Comparison of ENCODE assay signal across 16 cellular contexts in genomic region chr1:241808265-241808664, GRCh38. TPM values are rescaled to one million over a fixed set of nuclear protein-coding genes. Genes with fewer than 3 reads are reported as not detected.
DNase-seq lines count a peak whose midpoint lies in the region; FAIRE-seq and TF ChIP-seq lines count a peak whose summit lies in the region.
"Had no signal": no experiment of that assay in that cellular context is flagged by ENCODE, and none has a peak within 500 bp of the region (broad histone marks: within the 10 kb centered on the region; RNA-seq: fewer than 3 reads in every experiment).

No MANE protein-coding gene starts in this region.

- no peak overlapping the region for H3K4ac ChIP-seq in mesenchymal stem cell (ENCODE audit: low read depth in 1 of 2, low read length in 2 of 2)

- H3K4me1 ChIP-seq in mesenchymal stem cell (ENCODE audit: control insufficient read depth, insufficient read depth, low read depth, low read length) = no peaks in the 10 kb centered on the region

- no peak overlapping the region for H2AK5ac ChIP-seq in mesenchymal stem cell (ENCODE audit: low read length, severe bottlenecking)

- H2BK12ac ChIP-seq in mesenchymal stem cell (ENCODE audit: low read length in 2 of 2) = no peak overlapping the region

- DNase-seq in H4 (ENCODE audit: low spot score) = peak; percentile 58
- DNase-seq in MV-4-11 (lab: John Stamatoyannopoulos, UW) = peak; percentile 79
- peak; percentile 95 for DNase-seq in choroid plexus epithelial cell (ENCODE audit: low read depth)
- DNase-seq in mesenchymal stem cell = peak; percentile 98
- DNase-seq in D721Med (ENCODE audit: insufficient read length, low spot score) = no peak
- no peak for DNase-seq in HPDE6-E6E7 (ENCODE audit: extremely low spot score)
- DNase-seq in kidney tubule cell (ENCODE audit: low spot score) = no peak
- DNase-seq: COR-L47, DMS153, HCEC 1CT, MG63, NCI-H1417, NCI-H187 treated with DMSO at 0.1 percent for 48 hours, NCI-H524, SHP77 had no signal

- WGBS in mesenchymal stem cell = 62% methylated on average over 2 of the region's 2 CpGs

- H3K4me3 ChIP-seq in choroid plexus epithelial cell (ENCODE audit: low read depth, low read length) (no peak overlapping the region), mesenchymal stem cell (ENCODE audit: insufficient read depth in 1 of 2, low read depth in 1 of 2, low read length in 2 of 2) (no peak overlapping the region)
- H3K4me3 ChIP-seq: MG63 had no signal

- no peak overlapping the region for H4K8ac ChIP-seq in mesenchymal stem cell (ENCODE audit: low read length)

- H2AFZ ChIP-seq in mesenchymal stem cell (ENCODE audit: low read depth, low read length) = no peak overlapping the region

- no peaks in the 10 kb centered on the region for H3K36me3 ChIP-seq in mesenchymal stem cell (ENCODE audit: control insufficient read depth in 1 of 2, insufficient read depth in 2 of 2, low read depth in 1 of 2, low read length in 2 of 2)
- H3K36me3 ChIP-seq: MG63 had no signal

- H3K27me3 ChIP-seq in mesenchymal stem cell (ENCODE audit: control insufficient read depth in 1 of 2, insufficient read depth in 1 of 2, low read length in 2 of 2) = no peaks in the 10 kb centered on the region
- H3K27me3 ChIP-seq: MG63 had no signal

- no peaks in the 10 kb centered on the region for H3K79me1 ChIP-seq in mesenchymal stem cell (replicated peaks; ENCODE audit: low read length, poor library complexity, severe bottlenecking)

- H2BK5ac ChIP-seq in mesenchymal stem cell (ENCODE audit: low read depth, low read length, poor library complexity, severe bottlenecking) = no peak overlapping the region

- H3K14ac ChIP-seq in mesenchymal stem cell (ENCODE audit: low read length in 2 of 2) = no peak overlapping the region

- TF ChIP-seq CTCF in choroid plexus epithelial cell (conservative IDR thresholded peaks at IDR 0.05; ENCODE audit: low read depth, low read length) (no peak), D721Med (IDR thresholded peaks at IDR 0.05; ENCODE audit: insufficient read depth, missing control alignments) (no peak)

- FAIRE-seq in D721Med (lab: Jason Lieb, UNC) = no peak
- FAIRE-seq: HepG2 had no signal

- no peak overlapping the region for H3K27ac ChIP-seq in mesenchymal stem cell (ENCODE audit: low read length, poor library complexity, severe bottlenecking)

- no peak overlapping the region for H3K4me2 ChIP-seq in mesenchymal stem cell (ENCODE audit: low read length, poor library complexity, severe bottlenecking)

- H3K9me3 ChIP-seq in mesenchymal stem cell (ENCODE audit: control insufficient read depth, low read length) = no peaks in the 10 kb centered on the region
- H3K9me3 ChIP-seq: MG63 had no signal

- H4K91ac ChIP-seq in mesenchymal stem cell (ENCODE audit: low read length) = no peak overlapping the region

- H3K18ac ChIP-seq in mesenchymal stem cell (ENCODE audit: low read depth in 1 of 2, low read length in 2 of 2) = no peak overlapping the region

- H3K23ac ChIP-seq in mesenchymal stem cell (ENCODE audit: low read length in 2 of 2) = no peak overlapping the region

- H3K9ac ChIP-seq in mesenchymal stem cell (ENCODE audit: low read length) = no peak overlapping the region

- H2BK15ac ChIP-seq in mesenchymal stem cell (ENCODE audit: low read depth, poor library complexity, severe bottlenecking) = no peak overlapping the region

- H2BK120ac ChIP-seq in mesenchymal stem cell (ENCODE audit: low read depth, low read length) = no peak overlapping the region

RNA-seq across cellular contexts. Expression of gene EXO1, which starts 39.7 kb away (rescaled TPM):
- 32.4 and 49.1 TPM in 2 replicates for total RNA-seq in H4 (2014; rRNA removed; shearing (Covaris generic))
- polyA plus RNA-seq in mesenchymal stem cell (2013, experiment 1 of 2) = 2.1 TPM
- polyA plus RNA-seq in mesenchymal stem cell (2013, experiment 2 of 2) = 1.7 TPM

Comparison
In these comparisons a context has a peak if more than half of its experiments do, and no peak if none do; other contexts are left out.
1. DNase-seq: peak in H4 (single experiment), MV-4-11 (single experiment), choroid plexus epithelial cell (single experiment) and mesenchymal stem cell (single experiment); none in D721Med (single experiment), HPDE6-E6E7 (single experiment) and kidney tubule cell (single experiment).